ENCODE assay signal across 8 cellular contexts in genomic region chr9:85740821-85741111, GRCh38. TPM values are rescaled to one million over a fixed set of nuclear protein-coding genes. Genes with fewer than 3 reads are reported as not detected.
A peak's percentile ranks its signal among the peaks of the same experiment; 100 is the strongest.
DNase-seq lines count a peak whose midpoint lies in the region; ATAC-seq and TF ChIP-seq lines count a peak whose summit lies in the region.

No MANE protein-coding gene starts in this region.

- no peaks in the 10 kb centered on the region for H3K9me3 ChIP-seq in SJSA1 (replicated peaks)
- no peaks in the 10 kb centered on the region for H3K9me3 ChIP-seq in endodermal cell (ENCODE audit: control insufficient read depth, low read length)

- peak; percentile 0 for ATAC-seq in Right ventricle myocardium superior (ENCODE audit: poor library complexity)
- ATAC-seq in Right ventricle myocardium inferior, result no peak
- no peak for ATAC-seq in HG03095 (IDR thresholded peaks at IDR 0.05; ENCODE audit: unreplicated experiment)

- no peaks in the 10 kb centered on the region for H3K9me3 Mint-ChIP-seq in endodermal cell
- H3K9me3 Mint-ChIP-seq in nephron, result no peaks in the 10 kb centered on the region

- intact Hi-C loops in Right ventricle myocardium superior (cut with DNase I) (loop anchor here (5.0 kb wide), 1 partner anchor 67 kb away; no protein-coding TSS in a partner anchor), Right ventricle myocardium inferior (cut with DNase I) (loop anchor here (10.0 kb wide), 1 partner anchor 204 kb away; the partner anchor contains the start of gene NAA35)

- H3K27me3 ChIP-seq in SJSA1 (replicated peaks) (peaks cover 6% of the 10 kb centered on the region; the same call in 1 of the 2 replicates), endodermal cell (ENCODE audit: control insufficient read depth, insufficient read depth, low read length, poor library complexity, severe bottlenecking) (no peaks in the 10 kb centered on the region)

- H3K27ac Mint-ChIP-seq in endodermal cell (peak overlapping the region; percentile 91), nephron (peak overlapping the region; percentile 50 to 88 (median 87))

- 3 to 4% methylated on average over 6 to 9 of the region's 9 CpGs for WGBS in endodermal cell (ENCODE audit: insufficient coverage in 1 of 2, insufficient read length in 1 of 2), 2 experiments

- H3K4me3 Mint-ChIP-seq in endodermal cell, result peak overlapping the region; percentile 76
- H3K4me3 Mint-ChIP-seq in nephron, result peak overlapping the region; percentile 87 to 98 (median 96)

- H3K27me3 Mint-ChIP-seq in endodermal cell (ENCODE audit: insufficient read depth) (no peaks in the 10 kb centered on the region), nephron (ENCODE audit: low read depth) (no peaks in the 10 kb centered on the region)

- no peaks in the 10 kb centered on the region for H3K36me3 Mint-ChIP-seq in endodermal cell (ENCODE audit: low read depth)
- H3K36me3 Mint-ChIP-seq in nephron (ENCODE audit: low read depth), result no peaks in the 10 kb centered on the region

- no peak for TF ChIP-seq CTCF in endodermal cell (conservative IDR thresholded peaks at IDR 0.05)
- TF ChIP-seq CTCF in nephron (IDR thresholded peaks at IDR 0.05; ENCODE audit: unreplicated experiment in 3 of 3), result no peak

- H3K4me3 ChIP-seq in SJSA1 (peak overlapping the region; percentile 91), endodermal cell (ENCODE audit: low read length) (peak overlapping the region; percentile 96)

- H3K36me3 ChIP-seq in SJSA1 (no peaks in the 10 kb centered on the region), endodermal cell (ENCODE audit: control insufficient read depth, insufficient read depth, low read length) (no peaks in the 10 kb centered on the region)

- peaks cover 18% of the 10 kb centered on the region for H3K4me1 ChIP-seq in SJSA1 (replicated peaks)
- H3K4me1 ChIP-seq in endodermal cell (ENCODE audit: control insufficient read depth, insufficient read depth, low read length), result peaks cover 7% of the 10 kb centered on the region

- DNase-seq in Right ventricle myocardium superior (no peak), Right ventricle myocardium inferior (ENCODE audit: missing footprints) (no peak), SJSA1 (ENCODE audit: low read depth in 1 of 2, low spot score in 2 of 2) (no peak), endodermal cell (no peak), mesenteric fat pad (ENCODE audit: low spot score) (no peak)
- DNase-seq in stimulated activated naive CD4-positive, alpha-beta T cell treated with Interleukin-2 at 50 U/mL for 16 hours (lab: John Stamatoyannopoulos, UW), result no peak

- H3K9ac ChIP-seq in endodermal cell (ENCODE audit: extremely low read depth, low read length, poor library complexity, severe bottlenecking), result peak overlapping the region; percentile 62

- H3K27ac ChIP-seq in SJSA1, result no peak overlapping the region
- H3K27ac ChIP-seq in endodermal cell (ENCODE audit: low read depth, low read length), result peak overlapping the region; percentile 88

- H3K4me1 Mint-ChIP-seq in endodermal cell, result peaks cover 27% of the 10 kb centered on the region
- peaks cover 22% of the 10 kb centered on the region for H3K4me1 Mint-ChIP-seq in nephron

RNA-seq across cellular contexts. Expression of gene AGTPBP1, which starts 1.0 kb away (rescaled TPM):
- 78.3 TPM for total RNA-seq in Right ventricle myocardium superior
- 68.0 TPM for total RNA-seq in Right ventricle myocardium inferior
- 7.9 and 11.2 TPM in 2 replicates for total RNA-seq in SJSA1 (2014; rRNA removed; shearing (Covaris generic))
- total RNA-seq in endodermal cell, result 10 to 100 TPM; 45.7 to 54.9 TPM
- 40.6 TPM for polyA plus RNA-seq in endodermal cell (2013, experiment 1 of 2)
- polyA plus RNA-seq in endodermal cell (2013, experiment 2 of 2), result 38.7 TPM
- total RNA-seq in mesenteric fat pad, result 26.8 TPM
